30 cellular contexts compared by ENCODE assay signal in genomic region chr12:49377386-49377785, GRCh38. TPM values are rescaled to one million over a fixed set of nuclear protein-coding genes. Genes with fewer than 3 reads are reported as not detected.
"Had no signal": no experiment of that assay in that cellular context is flagged by ENCODE, and none has a peak within 500 bp of the region (broad histone marks: within the 10 kb centered on the region; RNA-seq: fewer than 3 reads in every experiment).

No MANE protein-coding gene starts in this region.

- H3K4me2 ChIP-seq: PC-9 had no signal

- H2AFZ ChIP-seq: PC-9 had no signal

- H3K9me3 ChIP-seq: MG63 had no signal

- FAIRE-seq: colon, TTC549 had no signal

- ATAC-seq: activated CD8-positive, alpha-beta memory T cell treated with anti-CD3 and anti-CD28 coated beads, Interleukin-2, amount 10 ng/mL, durations not matched to agents 7 days and 5 days; Right ventricle myocardium inferior; T-cell had no signal

- H3K36me3 ChIP-seq: cardiac muscle cell, MG63 had no signal

- H3K27ac ChIP-seq: brain microvascular endothelial cell, cardiac muscle cell, PC-9 had no signal

- DNase-seq: activated B cell treated with CpG ODN at 0.5 μM for 24 hours; activated CD4-positive, alpha-beta T cell treated with anti-CD3 and anti-CD28 coated beads for 1 hour; activated CD4-positive, alpha-beta T cell treated with anti-CD3 and anti-CD28 coated beads, Interleukin-2, amount 10 ng/mL, durations not matched to agents 24 days and 14 days; activated CD4-positive, alpha-beta T cell treated with anti-CD3 and anti-CD28 coated beads, Interleukin-2, amount 50 U/mL, for 48 hours; activated CD8-positive, alpha-beta memory T cell treated with anti-CD3 and anti-CD28 coated beads, Interleukin-2, amount 10 ng/mL, durations not matched to agents 7 days and 5 days; activated effector memory CD4-positive, alpha-beta T cell treated with anti-CD3 and anti-CD28 coated beads, Interleukin-2, amount 50 U/mL, for 16 hours; activated naive CD4-positive, alpha-beta T cell treated with anti-CD3 and anti-CD28 coated beads for 36 hours; activated T-cell treated with anti-CD3 and anti-CD28 coated beads, Interleukin-2, amount 50 U/mL, for 24 hours; amygdala; brain microvascular endothelial cell; cerebellar nuclear complex; MG63; MV-4-11; NCI-H1092 treated with DMSO at 0.1 percent for 48 hours; NCI-H1417 treated with DMSO at 0.1 percent for 48 hours; NCI-H1694; NCI-H2029; NCI-H2107; NCI-H510A treated with DMSO at 0.1 percent for 48 hours; NCI-H69; PC-9; RPMI8226; T-cell; T-helper 2 cell; T1000 had no signal

- H3K4me3 ChIP-seq: cardiac muscle cell, MG63, PC-9, SK-N-MC had no signal

- H3K27me3 ChIP-seq: brain microvascular endothelial cell, cardiac muscle cell, MG63 had no signal

RNA-seq across cellular contexts. Expression of gene DNAJC22, which starts 30.7 kb away (rescaled TPM):
- total RNA-seq: activated B cell treated with CpG ODN at 0.5 μM for 24 hours; activated CD4-positive, alpha-beta T cell treated with anti-CD3 and anti-CD28 coated beads, Interleukin-2, amount 10 ng/mL, durations not matched to agents 24 days and 14 days; activated naive CD4-positive, alpha-beta T cell treated with anti-CD3 and anti-CD28 coated beads for 36 hours; Right ventricle myocardium inferior had no signal

RNA-seq across cellular contexts. Expression of gene C1QL4, which starts 40.4 kb away (rescaled TPM):
- total RNA-seq: activated B cell treated with CpG ODN at 0.5 μM for 24 hours; activated CD4-positive, alpha-beta T cell treated with anti-CD3 and anti-CD28 coated beads, Interleukin-2, amount 10 ng/mL, durations not matched to agents 24 days and 14 days; activated CD8-positive, alpha-beta memory T cell treated with anti-CD3 and anti-CD28 coated beads, Interleukin-2, amount 10 ng/mL, durations not matched to agents 7 days and 5 days; activated naive CD4-positive, alpha-beta T cell treated with anti-CD3 and anti-CD28 coated beads for 36 hours; cardiac muscle cell; Right ventricle myocardium inferior; T-cell had no signal
- polyA plus RNA-seq: cardiac muscle cell had no signal
